1 cellular context compared by ENCODE assay signal in genomic region chr17:29588561-29589411, GRCh38.
TF ChIP-seq lines count a peak whose summit lies in the region.

No MANE protein-coding gene starts in this region.

TF ChIP-seq in GM12878, 131 proteins besides CTCF, POLR2A, EP300 and RAD21 (continued from another document):
- no peak for TF ChIP-seq BCL3 (IDR thresholded peaks at IDR 0.05; ENCODE audit: borderline replicate concordance, insufficient read depth, low read depth, low read length, poor library complexity, severe bottlenecking)
- no peak for TF ChIP-seq HDAC2 (IDR thresholded peaks at IDR 0.05)
- no peak for TF ChIP-seq ZBTB33 (IDR thresholded peaks at IDR 0.05)
